Comparison of ENCODE assay signal across 15 cellular contexts in the genomic region with DNA sequence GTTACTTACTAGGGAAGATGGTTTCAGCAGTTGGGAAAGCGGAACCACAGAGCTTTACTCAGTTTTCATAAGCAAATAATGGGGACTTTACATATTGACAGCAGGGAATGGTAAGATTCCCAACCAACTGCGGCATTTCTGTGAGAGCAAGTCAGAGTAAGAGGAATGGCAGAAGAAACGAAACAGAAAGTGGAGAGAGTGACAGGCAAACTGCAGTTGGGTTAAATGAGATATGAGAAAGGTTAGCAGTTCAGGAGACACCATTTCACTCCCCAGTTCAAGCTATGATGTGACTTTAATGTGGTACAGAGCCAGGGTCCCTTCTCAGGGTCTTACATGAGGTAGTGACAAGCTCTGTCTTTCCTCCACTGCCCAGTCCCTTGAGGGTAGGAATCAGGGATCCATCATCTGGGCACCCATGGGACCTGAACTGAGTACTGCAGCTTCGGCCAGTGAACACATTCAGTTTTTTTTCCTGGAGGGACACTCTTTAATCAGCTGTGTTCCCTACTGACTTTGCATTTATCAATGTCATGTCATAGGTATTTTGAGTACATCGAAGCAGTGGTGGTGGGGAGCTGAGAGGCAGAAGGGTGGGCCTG. TPM values are rescaled to one million over a fixed set of nuclear protein-coding genes. Genes with fewer than 3 reads are reported as not detected.
DNase-seq lines count a peak whose midpoint lies in the region; ATAC-seq and TF ChIP-seq lines count a peak whose summit lies in the region.
"Had no signal": no experiment of that assay in that cellular context is flagged by ENCODE, and none has a peak within 500 bp of the region (broad histone marks: within the 10 kb centered on the region; RNA-seq: fewer than 3 reads in every experiment).

No MANE protein-coding gene starts in this region.

- ATAC-seq in GM19463 (IDR thresholded peaks at IDR 0.05; ENCODE audit: unreplicated experiment) (peak; percentile 53), right lobe of liver (peak; percentile 14 to 58 (median 31))
- ATAC-seq: stimulated activated memory B cell treated with anti-CD40 and anti-IgM and Interleukin-4, amounts not matched to agents 10 μg/mL and 1 μg/mL and 100 μg/mL, for 72 hours had no signal

- H3K4me3 ChIP-seq in GM12864 (ENCODE audit: low read depth, low read length) (no peak overlapping the region), MM.1S (ENCODE audit: low read length) (peak overlapping the region; percentile 51), right lobe of liver (peak overlapping the region in 2 of 3 donors; percentile 22 to 34), sigmoid colon (no peak overlapping the region), HAP-1 (no peak overlapping the region)

- in situ Hi-C loops in HAP-1 (cut with MboI; ENCODE audit: low sequenced_read_pairs) (no loop called here), G401 (cut with HindIII; ENCODE audit: low sequenced_read_pairs) (no loop called here)

- intact Hi-C loops in right lobe of liver (cut with DNase I) = no loop called here
- intact Hi-C loops in sigmoid colon (cut with DNase I) = no loop called here

- peaks cover 38% of the 10 kb centered on the region for H3F3A ChIP-seq in MM.1S (ENCODE audit: insufficient read depth, low read length)

- H2AFZ ChIP-seq in MM.1S (ENCODE audit: low read length) = peak overlapping the region; percentile 63; the same call in 1 of the 2 replicates

- TF ChIP-seq CTCF in GM12864 (IDR thresholded peaks at IDR 0.05; ENCODE audit: low read depth, low read length, missing control alignments) (no peak), MM.1S (IDR thresholded peaks at IDR 0.05; ENCODE audit: low read length) (no peak), right lobe of liver (IDR thresholded peaks at IDR 0.05) (no peak), sigmoid colon (IDR thresholded peaks at IDR 0.05) (no peak)

- H4K20me1 ChIP-seq in MM.1S (ENCODE audit: insufficient read depth, low read length) = no peaks in the 10 kb centered on the region

- H3K9ac ChIP-seq in MM.1S (ENCODE audit: low read length) = peak overlapping the region; percentile 13

- TF ChIP-seq EP300 in sigmoid colon (IDR thresholded peaks at IDR 0.05) = no peak

- H3K9me3 ChIP-seq in MM.1S (replicated peaks; ENCODE audit: insufficient read depth, low read length) (no peaks in the 10 kb centered on the region), right lobe of liver (peaks cover 0 to 2% (median 0%) of the 10 kb centered on the region in 4 donors), sigmoid colon (no peaks in the 10 kb centered on the region), HAP-1 (no peaks in the 10 kb centered on the region)

- H3K79me2 ChIP-seq in MM.1S (ENCODE audit: low read length) = no peaks in the 10 kb centered on the region

- DNase-seq in GM12864 (ENCODE audit: low read depth) (peak; percentile 26), MM.1S (peak; percentile 76), right lobe of liver (no peak), sigmoid colon (no peak), HAP-1 (ENCODE audit: low spot score in 2 of 2) (no peak), G401 (ENCODE audit: low spot score) (no peak), AG20443 (ENCODE audit: low spot score) (no peak)
- DNase-seq: activated CD4-positive, alpha-beta memory T cell treated with anti-CD3 and anti-CD28 coated beads for 36 hours; Calu3; effector memory CD4-positive, alpha-beta T cell; foreskin melanocyte; NCI-H1417; stimulated activated CD4-positive, alpha-beta T cell treated with anti-CD3 and anti-CD28 coated beads, Interleukin-2, amount 100 ng/mL, for 48 hours had no signal

- WGBS in right lobe of liver (ENCODE audit: insufficient coverage, low coverage, low lambda C conversion rate, missing lambda C conversion rate) = 42% methylated on average over 5 of the region's 5 CpGs
- 76 to 84% methylated on average over 5 of the region's 5 CpGs for WGBS in sigmoid colon, 2 donors

- H3K4me1 ChIP-seq in MM.1S (ENCODE audit: low read length) (peaks cover 56% of the 10 kb centered on the region), right lobe of liver (peaks cover 0 to 39% (median 16%) of the 10 kb centered on the region in 4 donors), sigmoid colon (no peaks in the 10 kb centered on the region), HAP-1 (no peaks in the 10 kb centered on the region)

- H3K36me3 ChIP-seq in MM.1S (replicated peaks; ENCODE audit: insufficient read depth, low read length) (no peaks in the 10 kb centered on the region), right lobe of liver (no peaks in the 10 kb centered on the region), sigmoid colon (no peaks in the 10 kb centered on the region), HAP-1 (replicated peaks) (no peaks in the 10 kb centered on the region)

- peak overlapping the region; percentile 83 for H3K4me2 ChIP-seq in MM.1S (ENCODE audit: low read depth, low read length)

- H3K27ac ChIP-seq in MM.1S (ENCODE audit: low read length) = peak overlapping the region; percentile 60
- peak overlapping the region in 2 of 3 donors; percentile 64 to 70 for H3K27ac ChIP-seq in right lobe of liver
- no peak overlapping the region for H3K27ac ChIP-seq in sigmoid colon

- no peaks in the 10 kb centered on the region for H3K27me3 ChIP-seq in MM.1S (replicated peaks; ENCODE audit: insufficient read depth, low read length)
- no peaks in the 10 kb centered on the region for H3K27me3 ChIP-seq in right lobe of liver
- H3K27me3 ChIP-seq in sigmoid colon = peaks cover 0 to 5% (median 0%) of the 10 kb centered on the region in 3 donors
- H3K27me3 ChIP-seq in HAP-1 (ENCODE audit: low read depth) = no peaks in the 10 kb centered on the region; the same call in 1 of the 2 replicates

- no peak for TF ChIP-seq POLR2A in right lobe of liver (IDR thresholded peaks at IDR 0.05)
- TF ChIP-seq POLR2A in sigmoid colon (IDR thresholded peaks at IDR 0.05) = no peak

- H3K9me2 ChIP-seq in MM.1S (replicated peaks; ENCODE audit: insufficient read depth, low read length) = no peaks in the 10 kb centered on the region

RNA-seq across cellular contexts. Expression of a gene that starts 33.0 kb away (rescaled TPM):
- total RNA-seq in right lobe of liver (10 to 100 TPM in 2 of 6 experiments, 1 to 10 TPM in 4; 1.6 to 19.5 (median 6.5) TPM), sigmoid colon (1 to 10 TPM in 3 of 4 donors, under 1 TPM in 1; 0.71 to 2.5 (median 1.6) TPM)
- polyA plus RNA-seq in sigmoid colon = under 1 TPM in 2 of 3 donors, not detected in 1; 0.28 to 0.46 TPM
- 7.9 and 14.7 TPM in 2 replicates for total RNA-seq in G401 (2014; rRNA removed; shearing (Covaris generic))

RNA-seq across cellular contexts. Expression of a gene that starts 34.8 kb away (rescaled TPM):
- total RNA-seq in right lobe of liver = 1 to 10 TPM; 4.4 to 9.9 (median 5.8) TPM
- total RNA-seq in sigmoid colon = 10 to 100 TPM; 11.8 to 24.2 (median 19.5) TPM
- 1 to 10 TPM; 3.6 to 5.5 (median 3.9) TPM for polyA plus RNA-seq in sigmoid colon
- 42.2 and 60.8 TPM in 2 replicates for total RNA-seq in G401 (2014; rRNA removed; shearing (Covaris generic))

Comparison
In these comparisons a context has a peak if more than half of its experiments do, and no peak if none do; other contexts are left out.
1. DNase-seq: peak in GM12864 (single experiment) and MM.1S (single experiment); none in right lobe of liver (0 of 3), sigmoid colon (single experiment), HAP-1 (0 of 2), G401 (single experiment) and AG20443 (single experiment).
2. H3K4me3 ChIP-seq: peak in MM.1S (single experiment) and right lobe of liver (2 of 3); none in GM12864 (single experiment), sigmoid colon (0 of 4) and HAP-1 (single experiment).
3. H3K27ac ChIP-seq: peak in MM.1S (single experiment) and right lobe of liver (2 of 3); none in sigmoid colon (0 of 4).